ENCODE assay signal across 16 cellular contexts in the genomic region with DNA sequence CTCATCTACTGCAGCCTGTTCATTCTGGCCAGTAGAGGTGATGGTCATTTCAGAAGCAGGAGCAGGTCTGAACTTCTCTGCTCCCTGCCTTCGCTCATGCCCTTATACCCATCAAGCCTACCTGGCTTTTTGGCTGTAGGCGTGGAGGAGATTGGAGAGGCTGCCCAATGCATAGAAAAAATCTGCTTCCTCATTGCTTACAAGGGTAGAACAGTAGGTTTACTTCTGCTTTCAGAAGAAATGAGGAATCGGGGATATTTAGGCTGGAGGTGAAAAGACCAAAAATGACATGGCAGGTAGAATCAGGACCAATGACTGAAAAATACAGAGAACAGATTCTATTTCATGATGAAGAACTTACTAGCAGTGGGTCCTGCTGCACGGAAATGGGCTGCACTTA.
DNase-seq lines count a peak whose midpoint lies in the region; ATAC-seq and TF ChIP-seq lines count a peak whose summit lies in the region.
"Had no signal": no experiment of that assay in that cellular context is flagged by ENCODE, and none has a peak within 500 bp of the region (broad histone marks: within the 10 kb centered on the region; RNA-seq: fewer than 3 reads in every experiment).

No MANE protein-coding gene starts in this region.

- no peaks in the 10 kb centered on the region for H3K27me3 Mint-ChIP-seq in effector memory CD8-positive, alpha-beta T cell
- H3K27me3 Mint-ChIP-seq: dendritic cell treated with granulocyte-macrophage colony-stimulating factor and Interleukin-4, amounts not matched to agents 40 ng/mL and 50 ng/mL, for 4 days had no signal

- ATAC-seq in RWPE2 (ENCODE audit: low read depth) (no peak), GM21381 (IDR thresholded peaks at IDR 0.05; ENCODE audit: unreplicated experiment) (no peak)
- ATAC-seq in effector memory CD8-positive, alpha-beta T cell (replicated peaks), result no peak
- ATAC-seq: natural killer cell treated with Interleukin-12 subunit alpha and Interleukin-12 subunit beta and Interleukin-15 and Interleukin-18, amount 100 ng/mL, for 72 hours had no signal

- in situ Hi-C loops in KBM-7 (cut with MboI; ENCODE audit: low pct_unique_long_range_greater_than_20kb, low sequenced_read_pairs), result no loop called here

- H3K9me3 ChIP-seq in RWPE2 (ENCODE audit: severe bottlenecking), result no peaks in the 10 kb centered on the region
- no peaks in the 10 kb centered on the region for H3K9me3 ChIP-seq in osteoblast (ENCODE audit: low read depth, low read length)
- H3K9me3 ChIP-seq: thoracic aorta had no signal

- H3K4me2 ChIP-seq in osteoblast (ENCODE audit: insufficient read depth, low read length), result no peak overlapping the region

- peaks cover 25% of the 10 kb centered on the region for H3K36me3 Mint-ChIP-seq in effector memory CD8-positive, alpha-beta T cell (ENCODE audit: insufficient read depth)

- H3K4me3 Mint-ChIP-seq in effector memory CD8-positive, alpha-beta T cell, result no peak overlapping the region
- H3K4me3 Mint-ChIP-seq: dendritic cell treated with granulocyte-macrophage colony-stimulating factor and Interleukin-4, amounts not matched to agents 40 ng/mL and 50 ng/mL, for 4 days; natural killer cell treated with Interleukin-12 subunit alpha and Interleukin-12 subunit beta and Interleukin-15 and Interleukin-18, amount 100 ng/mL, for 72 hours had no signal

- TF ChIP-seq CTCF in RWPE2 (IDR thresholded peaks at IDR 0.05; ENCODE audit: poor library complexity, severe bottlenecking) (no peak), osteoblast (IDR thresholded peaks at IDR 0.05; ENCODE audit: extremely low read depth, low read depth, low read length) (no peak)

- DNase-seq in KBM-7 (peak; percentile 39), RWPE2 (ENCODE audit: low spot score) (no peak), osteoblast (ENCODE audit: insufficient read length, low spot score, missing footprints) (no peak), cerebellum (ENCODE audit: low spot score) (no peak), DMS53 (lab: John Stamatoyannopoulos, UW) (no peak)
- DNase-seq in effector memory CD8-positive, alpha-beta T cell, result no peak
- DNase-seq in stimulated activated CD4-positive, alpha-beta T cell treated with anti-CD3 and anti-CD28 coated beads, Interleukin-2, amount 100 ng/mL, for 48 hours, result no peak
- DNase-seq: activated CD8-positive, alpha-beta memory T cell treated with anti-CD3 and anti-CD28 coated beads for 24 hours; Karpas-422; NCI-H1694; NCI-H345; NK-92 treated with Interleukin-12 subunit alpha and Interleukin-12 subunit beta, amount 100 ng/mL, for 24 hours had no signal

- peaks cover 4 to 9% of the 10 kb centered on the region in 2 donors for H3K4me1 Mint-ChIP-seq in effector memory CD8-positive, alpha-beta T cell (ENCODE audit: low read depth in 2 of 2)

- no peak overlapping the region for H2AFZ ChIP-seq in osteoblast (ENCODE audit: low read length)

- H3K4me1 ChIP-seq in RWPE2 (ENCODE audit: insufficient read depth, poor library complexity, severe bottlenecking) (peaks cover 19% of the 10 kb centered on the region), osteoblast (ENCODE audit: insufficient read depth, low read length) (peaks cover 11% of the 10 kb centered on the region)

- no peaks in the 10 kb centered on the region for H3K79me2 ChIP-seq in osteoblast (ENCODE audit: insufficient read depth, low read length)

- H4K20me1 ChIP-seq in osteoblast (ENCODE audit: insufficient read depth, low read length), result peaks cover 5% of the 10 kb centered on the region

- no peaks in the 10 kb centered on the region for H3K9me3 Mint-ChIP-seq in effector memory CD8-positive, alpha-beta T cell
- H3K9me3 Mint-ChIP-seq: dendritic cell treated with granulocyte-macrophage colony-stimulating factor and Interleukin-4, amounts not matched to agents 40 ng/mL and 50 ng/mL, for 4 days; natural killer cell treated with Interleukin-12 subunit alpha and Interleukin-12 subunit beta and Interleukin-15 and Interleukin-18, amount 100 ng/mL, for 72 hours had no signal

- no peak overlapping the region for H3K4me3 ChIP-seq in RWPE2 (ENCODE audit: severe bottlenecking)
- H3K4me3 ChIP-seq in osteoblast (ENCODE audit: insufficient read depth, low read length), result no peak overlapping the region
- H3K4me3 ChIP-seq: thoracic aorta had no signal

- H3K36me3 ChIP-seq in RWPE2 (ENCODE audit: low read depth) (peaks cover 19% of the 10 kb centered on the region), osteoblast (ENCODE audit: insufficient read depth, low read length) (peaks cover 15% of the 10 kb centered on the region)

- peak overlapping the region; percentile 57 for H3K27ac ChIP-seq in RWPE2 (ENCODE audit: poor library complexity, severe bottlenecking)
- peak overlapping the region; percentile 14 for H3K27ac ChIP-seq in osteoblast (ENCODE audit: low read depth, low read length)
- H3K27ac ChIP-seq: thoracic aorta had no signal

- H3K27me3 ChIP-seq in RWPE2 (ENCODE audit: insufficient read depth, poor library complexity, severe bottlenecking) (no peaks in the 10 kb centered on the region), osteoblast (ENCODE audit: insufficient read depth, low read length) (no peaks in the 10 kb centered on the region)

- H3K27ac Mint-ChIP-seq in effector memory CD8-positive, alpha-beta T cell, result peak overlapping the region; percentile 49 to 59
- H3K27ac Mint-ChIP-seq: dendritic cell treated with granulocyte-macrophage colony-stimulating factor and Interleukin-4, amounts not matched to agents 40 ng/mL and 50 ng/mL, for 4 days; natural killer cell treated with Interleukin-12 subunit alpha and Interleukin-12 subunit beta and Interleukin-15 and Interleukin-18, amount 100 ng/mL, for 72 hours had no signal
